Comparison of ENCODE assay signal across 10 cellular contexts in the genomic region with DNA sequence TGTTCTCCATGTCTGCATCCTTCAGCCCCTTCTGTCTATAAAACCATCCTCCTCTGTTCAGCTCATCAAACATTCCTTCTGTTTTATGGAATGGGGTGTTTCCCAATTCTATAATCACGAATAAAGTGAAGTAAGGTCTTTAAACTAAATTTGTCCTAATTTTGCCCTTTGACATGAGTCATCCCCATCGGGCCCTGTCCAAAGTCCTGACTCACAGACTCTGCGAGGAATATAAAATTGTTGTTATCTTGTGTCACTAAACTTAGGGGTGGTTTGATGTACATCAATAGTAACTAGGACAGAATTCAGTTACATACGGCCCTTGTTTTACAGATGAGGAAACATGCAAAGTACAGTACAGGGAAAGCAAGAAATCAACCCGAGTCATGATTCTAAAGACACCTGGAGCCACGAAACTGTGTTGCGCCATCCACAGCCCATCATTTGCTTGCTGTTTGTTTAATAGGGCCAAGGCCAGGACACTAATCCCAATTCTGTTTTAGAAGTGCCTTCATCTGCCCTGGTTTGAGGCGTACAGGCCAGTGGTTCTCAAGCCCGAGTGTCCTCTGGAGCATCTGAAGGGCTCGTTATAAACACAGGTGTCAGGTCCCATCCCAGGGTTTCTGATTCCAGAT. TPM values are rescaled to one million over a fixed set of nuclear protein-coding genes. Genes with fewer than 3 reads are reported as not detected.
DNase-seq lines count a peak whose midpoint lies in the region; ATAC-seq, FAIRE-seq and TF ChIP-seq lines count a peak whose summit lies in the region.
"Had no signal": no experiment of that assay in that cellular context is flagged by ENCODE, and none has a peak within 500 bp of the region (broad histone marks: within the 10 kb centered on the region; RNA-seq: fewer than 3 reads in every experiment).

No MANE protein-coding gene starts in this region.

- H3K27me3 ChIP-seq in left ventricle myocardium inferior (ENCODE audit: low read depth): no peaks in the 10 kb centered on the region

- H3K27me3 Mint-ChIP-seq in T-helper 17 cell: no peaks in the 10 kb centered on the region
- H3K27me3 Mint-ChIP-seq in WTC11 (ENCODE audit: low read depth): peaks cover 54% of the 10 kb centered on the region

- peak overlapping the region; percentile 83 for H3K4me3 ChIP-seq in left ventricle myocardium inferior

- peak; percentile 40 for DNase-seq in HCEC 1CT
- no peak for DNase-seq in T-helper 17 cell
- DNase-seq in left ventricle myocardium inferior: no peak
- peak; percentile 30 for DNase-seq in stromal cell of bone marrow (ENCODE audit: low read depth)
- DNase-seq in WTC11 (ENCODE audit: low spot score): no peak
- no peak for DNase-seq in GM13976 (ENCODE audit: low spot score)
- DNase-seq in D721Med (ENCODE audit: insufficient read length, low spot score): no peak
- DNase-seq: activated T-cell treated with anti-CD3 and anti-CD28 coated beads, Interleukin-2, amount 50 U/mL, for 1 hour had no signal

- H3K9me3 ChIP-seq in T-helper 17 cell (ENCODE audit: control insufficient read depth, low read length, poor library complexity, severe bottlenecking) (no peaks in the 10 kb centered on the region), left ventricle myocardium inferior (replicated peaks) (no peaks in the 10 kb centered on the region)

- H3K27ac Mint-ChIP-seq in T-helper 17 cell (peak overlapping the region; percentile 93), WTC11 (no peak overlapping the region)

- peaks cover 3% of the 10 kb centered on the region for H3K36me3 Mint-ChIP-seq in T-helper 17 cell (ENCODE audit: low read depth)
- no peaks in the 10 kb centered on the region for H3K36me3 Mint-ChIP-seq in WTC11

- in situ Hi-C loops in GM13976 (cut with MboI; ENCODE audit: low sequenced_read_pairs, unreplicated experiment): loop anchor here (25.0 kb wide), 1 partner anchor 357 kb away; a partner anchor contains a TSS

- ATAC-seq in T-helper 17 cell: no peak
- ATAC-seq in WTC11: no peak
- ATAC-seq: esophagus mucosa, Panc1 had no signal

- peaks cover 92% of the 10 kb centered on the region for H3K4me1 ChIP-seq in left ventricle myocardium inferior

- no peak for FAIRE-seq in D721Med (lab: Jason Lieb, UNC)

- CTCF ChIA-PET in WTC11 (lab: Charles Lee): interaction anchor here (0.7 to 0.8 kb wide), 2 partner anchors 10 to 137 kb away, joined by 3 read pairs; no protein-coding TSS in a partner anchor

- H3K9me3 Mint-ChIP-seq in WTC11: no peaks in the 10 kb centered on the region

- POLR2A ChIA-PET in WTC11 (lab: Charles Lee): no interaction called here

- peak overlapping the region; percentile 98 for H3K27ac ChIP-seq in left ventricle myocardium inferior (replicated peaks)

- intact Hi-C loops in left ventricle myocardium inferior (cut with micrococcal nuclease): no loop called here

- peak overlapping the region; percentile 19 for H3K4me3 Mint-ChIP-seq in T-helper 17 cell
- H3K4me3 Mint-ChIP-seq in WTC11: no peak overlapping the region

- TF ChIP-seq CTCF in left ventricle myocardium inferior (IDR thresholded peaks at IDR 0.05; ENCODE audit: borderline replicate concordance): no peak
- no peak for TF ChIP-seq CTCF in WTC11 (IDR thresholded peaks at IDR 0.05)
- TF ChIP-seq CTCF in GM13976 (IDR thresholded peaks at IDR 0.05; ENCODE audit: borderline replicate concordance, control extremely low read depth, extremely low read depth, insufficient read depth, missing control alignments): no peak
- no peak for TF ChIP-seq CTCF in D721Med (IDR thresholded peaks at IDR 0.05; ENCODE audit: insufficient read depth, missing control alignments)

- peaks cover 47% of the 10 kb centered on the region for H3K4me1 Mint-ChIP-seq in T-helper 17 cell
- H3K4me1 Mint-ChIP-seq in WTC11: peaks cover 12% of the 10 kb centered on the region; the same call in 1 of the 2 replicates

- no peaks in the 10 kb centered on the region for H3K36me3 ChIP-seq in left ventricle myocardium inferior

TF ChIP-seq in WTC11, 78 proteins besides CTCF, POLR2A, EP300 and RAD21:
- TF ChIP-seq, protein P1, sequence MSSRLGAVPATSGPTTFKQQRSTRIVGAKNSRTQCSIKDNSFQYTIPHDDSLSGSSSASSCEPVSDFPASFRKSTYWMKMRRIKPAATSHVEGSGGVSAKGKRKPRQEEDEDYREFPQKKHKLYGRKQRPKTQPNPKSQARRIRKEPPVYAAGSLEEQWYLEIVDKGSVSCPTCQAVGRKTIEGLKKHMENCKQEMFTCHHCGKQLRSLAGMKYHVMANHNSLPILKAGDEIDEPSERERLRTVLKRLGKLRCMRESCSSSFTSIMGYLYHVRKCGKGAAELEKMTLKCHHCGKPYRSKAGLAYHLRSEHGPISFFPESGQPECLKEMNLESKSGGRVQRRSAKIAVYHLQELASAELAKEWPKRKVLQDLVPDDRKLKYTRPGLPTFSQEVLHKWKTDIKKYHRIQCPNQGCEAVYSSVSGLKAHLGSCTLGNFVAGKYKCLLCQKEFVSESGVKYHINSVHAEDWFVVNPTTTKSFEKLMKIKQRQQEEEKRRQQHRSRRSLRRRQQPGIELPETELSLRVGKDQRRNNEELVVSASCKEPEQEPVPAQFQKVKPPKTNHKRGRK (CRISPR knock-in tag; IDR thresholded peaks at IDR 0.05; ENCODE audit: borderline replicate concordance): no peak
- TF ChIP-seq, protein P2, sequence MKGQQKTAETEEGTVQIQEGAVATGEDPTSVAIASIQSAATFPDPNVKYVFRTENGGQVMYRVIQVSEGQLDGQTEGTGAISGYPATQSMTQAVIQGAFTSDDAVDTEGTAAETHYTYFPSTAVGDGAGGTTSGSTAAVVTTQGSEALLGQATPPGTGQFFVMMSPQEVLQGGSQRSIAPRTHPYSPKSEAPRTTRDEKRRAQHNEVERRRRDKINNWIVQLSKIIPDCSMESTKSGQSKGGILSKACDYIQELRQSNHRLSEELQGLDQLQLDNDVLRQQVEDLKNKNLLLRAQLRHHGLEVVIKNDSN (CRISPR knock-in tag; IDR thresholded peaks at IDR 0.05): no peak
- TF ChIP-seq, protein P3, sequence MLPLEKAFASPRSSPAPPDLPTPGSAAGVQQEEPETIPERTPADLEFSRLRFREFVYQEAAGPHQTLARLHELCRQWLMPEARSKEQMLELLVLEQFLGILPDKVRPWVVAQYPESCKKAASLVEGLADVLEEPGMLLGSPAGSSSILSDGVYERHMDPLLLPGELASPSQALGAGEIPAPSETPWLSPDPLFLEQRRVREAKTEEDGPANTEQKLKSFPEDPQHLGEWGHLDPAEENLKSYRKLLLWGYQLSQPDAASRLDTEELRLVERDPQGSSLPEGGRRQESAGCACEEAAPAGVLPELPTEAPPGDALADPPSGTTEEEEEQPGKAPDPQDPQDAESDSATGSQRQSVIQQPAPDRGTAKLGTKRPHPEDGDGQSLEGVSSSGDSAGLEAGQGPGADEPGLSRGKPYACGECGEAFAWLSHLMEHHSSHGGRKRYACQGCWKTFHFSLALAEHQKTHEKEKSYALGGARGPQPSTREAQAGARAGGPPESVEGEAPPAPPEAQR (CRISPR knock-in tag; IDR thresholded peaks at IDR 0.05): no peak
- no peak for TF ChIP-seq GRHL2 (CRISPR knock-in tag; IDR thresholded peaks at IDR 0.05; ENCODE audit: insufficient replicate concordance, severe bottlenecking)

RNA-seq across cellular contexts. Expression of a gene that starts 2.8 kb away (rescaled TPM):
- total RNA-seq in T-helper 17 cell (10 to 100 TPM; 33.1 to 34.0 TPM), left ventricle myocardium inferior (159 TPM), WTC11 (2021) (1.5 to 2.7 TPM (median 2.4 TPM) in 3 replicates)

RNA-seq across cellular contexts. Expression of a gene that starts 26.8 kb away (rescaled TPM):
- total RNA-seq in T-helper 17 cell: not detected
- 0.33 TPM for total RNA-seq in left ventricle myocardium inferior
- 0.23 TPM in 1 of 3 replicates, not detected in the others for total RNA-seq in WTC11 (2021)
- total RNA-seq: esophagus mucosa had no signal

Comparison
In these comparisons a context has a peak if more than half of its experiments do, and no peak if none do; other contexts are left out.
1. DNase-seq: peak in HCEC 1CT (single experiment) and stromal cell of bone marrow (single experiment); none in T-helper 17 cell (0 of 3), left ventricle myocardium inferior (single experiment), WTC11 (single experiment), GM13976 (single experiment) and D721Med (single experiment).